ENCODE assay signal across 15 cellular contexts in genomic region chr3:178085817-178086123, GRCh38.
DNase-seq lines count a peak whose midpoint lies in the region; ATAC-seq, FAIRE-seq and TF ChIP-seq lines count a peak whose summit lies in the region.
"Had no signal": no experiment of that assay in that cellular context is flagged by ENCODE, and none has a peak within 500 bp of the region (broad histone marks: within the 10 kb centered on the region; RNA-seq: fewer than 3 reads in every experiment).

No MANE protein-coding gene starts in this region.

- no peak overlapping the region for H3K4me3 ChIP-seq in KMS-11 (IDR thresholded peaks at IDR 0.05; ENCODE audit: insufficient read depth, low read depth, low read length)
- no peak overlapping the region for H3K4me3 ChIP-seq in mucosa of rectum (ENCODE audit: low read length in 2 of 2)
- H3K4me3 ChIP-seq in stomach smooth muscle (ENCODE audit: low read length in 2 of 2), result no peak overlapping the region
- H3K4me3 ChIP-seq: testis had no signal

- H3K27me3 ChIP-seq in KMS-11 (ENCODE audit: insufficient read depth, low read depth), result no peaks in the 10 kb centered on the region
- H3K27me3 ChIP-seq in mucosa of rectum (ENCODE audit: control insufficient read depth in 2 of 2, insufficient read depth in 2 of 2, low read length in 2 of 2), result no peaks in the 10 kb centered on the region
- no peaks in the 10 kb centered on the region for H3K27me3 ChIP-seq in stomach smooth muscle (ENCODE audit: control insufficient read depth in 1 of 2, insufficient read depth in 2 of 2, low read length in 2 of 2)
- H3K27me3 ChIP-seq: testis had no signal

- DNase-seq in chondrocyte (ENCODE audit: low spot score) (no peak), GM19239 (ENCODE audit: insufficient read length, low spot score) (no peak)
- DNase-seq: activated CD4-positive, alpha-beta T cell treated with anti-CD3 and anti-CD28 coated beads, Interleukin-2, amount 50 U/mL, for 1 hour; activated naive CD8-positive, alpha-beta T cell treated with anti-CD3 and anti-CD28 coated beads, Interleukin-2, amount 10 ng/mL, durations not matched to agents 7 days and 5 days; activated T-cell treated with anti-CD3 and anti-CD28 coated beads, Interleukin-2, amount 50 U/mL, for 24 hours; testis had no signal

- H3K27ac Mint-ChIP-seq in chondrocyte (ENCODE audit: unreplicated experiment), result peak overlapping the region; percentile 95
- H3K27ac Mint-ChIP-seq: activated naive CD8-positive, alpha-beta T cell treated with anti-CD3 and anti-CD28 coated beads, Interleukin-2, amount 10 ng/mL, durations not matched to agents 7 days and 5 days; activated T-cell treated with anti-CD3 and anti-CD28 coated beads, Interleukin-2, amount 50 U/mL, for 24 hours had no signal

- peaks cover 31% of the 10 kb centered on the region for H3K4me1 ChIP-seq in KMS-11 (ENCODE audit: low read depth, poor library complexity, severe bottlenecking)
- H3K4me1 ChIP-seq in mucosa of rectum (ENCODE audit: control insufficient read depth in 2 of 2, insufficient read depth in 2 of 2, low read length in 2 of 2), result peaks cover 20 to 70% of the 10 kb centered on the region in 2 donors
- H3K4me1 ChIP-seq in stomach smooth muscle (ENCODE audit: control insufficient read depth, insufficient read depth, low read length), result peaks cover 32% of the 10 kb centered on the region

- no peaks in the 10 kb centered on the region for H4K20me1 ChIP-seq in KMS-11 (ENCODE audit: insufficient read depth)

- H3K9me3 ChIP-seq in mucosa of rectum (ENCODE audit: control insufficient read depth in 2 of 2, low read length in 2 of 2) (no peaks in the 10 kb centered on the region), stomach smooth muscle (ENCODE audit: control insufficient read depth in 2 of 2, low read length in 2 of 2) (no peaks in the 10 kb centered on the region)
- H3K9me3 ChIP-seq: testis had no signal

- H3K79me2 ChIP-seq in KMS-11 (ENCODE audit: insufficient read depth, low read depth), result no peaks in the 10 kb centered on the region

- H3K9ac ChIP-seq in KMS-11 (peak overlapping the region; percentile 76; the same call in 1 of the 2 replicates), mucosa of rectum (ENCODE audit: low read depth in 1 of 2, low read length in 2 of 2) (no peak overlapping the region), stomach smooth muscle (ENCODE audit: low read length in 2 of 2) (peak overlapping the region; percentile 2 to 7)

- ATAC-seq in HG03196 (IDR thresholded peaks at IDR 0.05; ENCODE audit: unreplicated experiment) (no peak), HG03457 (IDR thresholded peaks at IDR 0.05; ENCODE audit: unreplicated experiment) (no peak), GM19328 (IDR thresholded peaks at IDR 0.05; ENCODE audit: unreplicated experiment) (no peak)
- ATAC-seq: esophagus mucosa had no signal

- H2AFZ ChIP-seq in KMS-11 (ENCODE audit: low read depth), result peak overlapping the region; percentile 68

- no peak overlapping the region for H3K4me3 Mint-ChIP-seq in chondrocyte (ENCODE audit: unreplicated experiment)
- H3K4me3 Mint-ChIP-seq: activated naive CD8-positive, alpha-beta T cell treated with anti-CD3 and anti-CD28 coated beads, Interleukin-2, amount 10 ng/mL, durations not matched to agents 7 days and 5 days; activated T-cell treated with anti-CD3 and anti-CD28 coated beads, Interleukin-2, amount 50 U/mL, for 24 hours had no signal

- no peak for TF ChIP-seq CTCF in KMS-11 (conservative IDR thresholded peaks at IDR 0.05; ENCODE audit: low read depth, low read length)
- no peak for TF ChIP-seq CTCF in chondrocyte (IDR thresholded peaks at IDR 0.05)

- no peaks in the 10 kb centered on the region for H3K27me3 Mint-ChIP-seq in chondrocyte (ENCODE audit: low read depth)
- H3K27me3 Mint-ChIP-seq: activated naive CD8-positive, alpha-beta T cell treated with anti-CD3 and anti-CD28 coated beads, Interleukin-2, amount 10 ng/mL, durations not matched to agents 7 days and 5 days; activated T-cell treated with anti-CD3 and anti-CD28 coated beads, Interleukin-2, amount 50 U/mL, for 24 hours had no signal

- peak overlapping the region; percentile 86 for H3K4me2 ChIP-seq in KMS-11

- no peaks in the 10 kb centered on the region for H3K36me3 Mint-ChIP-seq in chondrocyte (ENCODE audit: low read depth)

- H3K36me3 ChIP-seq in KMS-11 (ENCODE audit: insufficient read depth) (no peaks in the 10 kb centered on the region), mucosa of rectum (ENCODE audit: control insufficient read depth in 2 of 2, insufficient read depth in 2 of 2, low read length in 2 of 2) (no peaks in the 10 kb centered on the region), stomach smooth muscle (ENCODE audit: control insufficient read depth in 2 of 2, insufficient read depth in 2 of 2, low read length in 2 of 2) (no peaks in the 10 kb centered on the region)

- no peak for FAIRE-seq in GM19239 (lab: Jason Lieb, UNC)
- FAIRE-seq: colon had no signal

- H3K4me1 Mint-ChIP-seq in chondrocyte (ENCODE audit: low read depth), result peaks cover 65% of the 10 kb centered on the region

- H3K27ac ChIP-seq in KMS-11 (peak overlapping the region; percentile 90), mucosa of rectum (ENCODE audit: low read depth in 2 of 2, low read length in 2 of 2) (peak overlapping the region; percentile 19 to 54), stomach smooth muscle (ENCODE audit: low read length) (peak overlapping the region; percentile 59)

- H3K9me3 Mint-ChIP-seq in chondrocyte (ENCODE audit: low read depth), result peaks cover 6% of the 10 kb centered on the region
- H3K9me3 Mint-ChIP-seq: activated naive CD8-positive, alpha-beta T cell treated with anti-CD3 and anti-CD28 coated beads, Interleukin-2, amount 10 ng/mL, durations not matched to agents 7 days and 5 days; activated T-cell treated with anti-CD3 and anti-CD28 coated beads, Interleukin-2, amount 50 U/mL, for 24 hours; neural crest cell had no signal

Comparison
In these comparisons a context has a peak if more than half of its experiments do, and no peak if none do; other contexts are left out.
1. H3K27ac ChIP-seq: peak in every context shown above with its lines; median percentile 90 in KMS-11; 59 in stomach smooth muscle; 36 in mucosa of rectum.
2. H3K9ac ChIP-seq: peak in KMS-11 (single experiment) and stomach smooth muscle (2 of 2); none in mucosa of rectum (0 of 2).